ENCODE assay signal across 21 cellular contexts in the genomic region with DNA sequence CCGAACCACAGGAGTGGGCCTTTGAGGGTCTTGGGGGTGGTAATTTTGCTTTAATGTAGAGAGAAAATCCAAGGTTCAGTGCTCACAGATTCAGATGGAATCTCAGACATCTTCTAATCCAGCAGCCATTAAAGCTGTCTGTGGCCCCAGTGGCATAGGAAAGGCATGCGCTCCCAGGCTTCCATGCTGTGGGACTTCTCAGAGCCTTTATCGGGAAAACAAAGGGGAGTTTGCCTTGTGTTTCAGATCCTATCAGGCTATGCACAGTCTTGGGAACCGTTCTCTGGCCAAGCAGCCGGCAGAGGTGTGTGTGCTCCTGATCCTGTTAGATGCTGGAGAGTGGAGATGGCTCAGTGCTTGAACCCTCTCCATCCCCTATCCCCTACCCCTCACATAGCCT. TPM values are rescaled to one million over a fixed set of nuclear protein-coding genes. Genes with fewer than 3 reads are reported as not detected.
DNase-seq lines count a peak whose midpoint lies in the region; ATAC-seq and TF ChIP-seq lines count a peak whose summit lies in the region.
"Had no signal": no experiment of that assay in that cellular context is flagged by ENCODE, and none has a peak within 500 bp of the region (broad histone marks: within the 10 kb centered on the region; RNA-seq: fewer than 3 reads in every experiment).

No MANE protein-coding gene starts in this region.

- H3K4me2 ChIP-seq in neural progenitor cell, result no peak overlapping the region
- H3K4me2 ChIP-seq: smooth muscle cell had no signal

- peaks cover 93% of the 10 kb centered on the region for H3K4me1 ChIP-seq in body of pancreas
- H3K4me1 ChIP-seq in endodermal cell (ENCODE audit: control insufficient read depth, insufficient read depth, low read length), result no peaks in the 10 kb centered on the region
- H3K4me1 ChIP-seq in neural progenitor cell, result peaks cover 44% of the 10 kb centered on the region
- peaks cover 0 to 83% (median 64%) of the 10 kb centered on the region in 4 donors for H3K4me1 ChIP-seq in tibial nerve
- H3K4me1 ChIP-seq in spleen, result peaks cover 0 to 27% (median 4%) of the 10 kb centered on the region in 6 donors

- peaks cover 13% of the 10 kb centered on the region for H3K4me1 Mint-ChIP-seq in endodermal cell
- peaks cover 60% of the 10 kb centered on the region for H3K4me1 Mint-ChIP-seq in neural progenitor cell
- H3K4me1 Mint-ChIP-seq: activated CD4-positive, alpha-beta memory T cell treated with anti-CD3 and anti-CD28 coated beads, Interleukin-2, amount 10 ng/mL, durations not matched to agents 7 days and 5 days; activated naive CD4-positive, alpha-beta T cell treated with anti-CD3 and anti-CD28 coated beads, Interleukin-2, amount 50 U/mL, for 24 hours had no signal

- H3K9me3 Mint-ChIP-seq in endodermal cell (no peaks in the 10 kb centered on the region), neural progenitor cell (no peaks in the 10 kb centered on the region)
- H3K9me3 Mint-ChIP-seq: activated CD4-positive, alpha-beta memory T cell treated with anti-CD3 and anti-CD28 coated beads, Interleukin-2, amount 10 ng/mL, durations not matched to agents 7 days and 5 days; activated naive CD4-positive, alpha-beta T cell treated with anti-CD3 and anti-CD28 coated beads, Interleukin-2, amount 50 U/mL, for 24 hours; CD8-positive, alpha-beta memory T cell; naive thymus-derived CD4-positive, alpha-beta T cell had no signal

- TF ChIP-seq EP300 in tibial nerve (IDR thresholded peaks at IDR 0.05), result no peak

- H3K27ac Mint-ChIP-seq in endodermal cell (no peak overlapping the region), neural progenitor cell (peak overlapping the region; percentile 99)
- H3K27ac Mint-ChIP-seq: activated CD4-positive, alpha-beta memory T cell treated with anti-CD3 and anti-CD28 coated beads, Interleukin-2, amount 10 ng/mL, durations not matched to agents 7 days and 5 days; activated naive CD4-positive, alpha-beta T cell treated with anti-CD3 and anti-CD28 coated beads, Interleukin-2, amount 50 U/mL, for 24 hours; naive thymus-derived CD4-positive, alpha-beta T cell had no signal

- no peak overlapping the region for H3K4me3 Mint-ChIP-seq in endodermal cell
- no peak overlapping the region for H3K4me3 Mint-ChIP-seq in neural progenitor cell
- H3K4me3 Mint-ChIP-seq: activated CD4-positive, alpha-beta memory T cell treated with anti-CD3 and anti-CD28 coated beads, Interleukin-2, amount 10 ng/mL, durations not matched to agents 7 days and 5 days; activated naive CD4-positive, alpha-beta T cell treated with anti-CD3 and anti-CD28 coated beads, Interleukin-2, amount 50 U/mL, for 24 hours; naive thymus-derived CD4-positive, alpha-beta T cell had no signal

- peaks cover 20% of the 10 kb centered on the region for H3F3A ChIP-seq in neural progenitor cell (ENCODE audit: low read depth)

- no peaks in the 10 kb centered on the region for H4K20me1 ChIP-seq in neural progenitor cell (ENCODE audit: low read depth)

- no peak overlapping the region for H2AFZ ChIP-seq in neural progenitor cell (replicated peaks)

- H3K27me3 Mint-ChIP-seq in endodermal cell (ENCODE audit: insufficient read depth) (peaks cover 13% of the 10 kb centered on the region), neural progenitor cell (ENCODE audit: insufficient read depth, low read depth) (peaks cover 3% of the 10 kb centered on the region)
- H3K27me3 Mint-ChIP-seq: CD8-positive, alpha-beta memory T cell had no signal

- H3K27me3 ChIP-seq in body of pancreas (no peaks in the 10 kb centered on the region), endodermal cell (ENCODE audit: control insufficient read depth, insufficient read depth, low read length, poor library complexity, severe bottlenecking) (peaks cover 7% of the 10 kb centered on the region), neural progenitor cell (no peaks in the 10 kb centered on the region), tibial nerve (no peaks in the 10 kb centered on the region), spleen (replicated peaks in 1 of 7) (peaks cover 0 to 57% (median 2%) of the 10 kb centered on the region in 7 donors)

- H3K27ac ChIP-seq in body of pancreas (peak overlapping the region in 3 of 4 donors; percentile 14 to 64 (median 24)), endodermal cell (ENCODE audit: low read depth, low read length) (peak overlapping the region; percentile 99), neural progenitor cell (no peak overlapping the region), tibial nerve (peak overlapping the region; percentile 70 to 95 (median 80)), spleen (peak overlapping the region in 1 of 8 donors; percentile 33)

- no peak for TF ChIP-seq POLR2A in body of pancreas (IDR thresholded peaks at IDR 0.05)
- no peak for TF ChIP-seq POLR2A in tibial nerve (IDR thresholded peaks at IDR 0.05)
- TF ChIP-seq POLR2A in spleen (IDR thresholded peaks at IDR 0.05), result no peak

- ATAC-seq in body of pancreas, result no peak
- ATAC-seq in GM21619 (IDR thresholded peaks at IDR 0.05; ENCODE audit: unreplicated experiment), result no peak
- ATAC-seq in left lobe of liver, result no peak
- ATAC-seq: GM12878; naive thymus-derived CD4-positive, alpha-beta T cell had no signal

- 57 to 75% methylated on average over 3 to 5 of the region's 5 CpGs for WGBS in body of pancreas, 2 donors
- WGBS in endodermal cell (ENCODE audit: insufficient coverage in 1 of 2, insufficient read length in 1 of 2), 2 experiments, result 78 to 87% methylated on average over 4 to 5 of the region's 5 CpGs
- WGBS in tibial nerve, 2 donors, result 79 to 81% methylated on average over 5 of the region's 5 CpGs
- 81 to 98% (median 93%) methylated on average over 5 of the region's 5 CpGs for WGBS in spleen, 5 donors

- H3K9me3 ChIP-seq in body of pancreas (no peaks in the 10 kb centered on the region), endodermal cell (ENCODE audit: control insufficient read depth, low read length) (no peaks in the 10 kb centered on the region), neural progenitor cell (ENCODE audit: low read depth) (no peaks in the 10 kb centered on the region), tibial nerve (no peaks in the 10 kb centered on the region), spleen (no peaks in the 10 kb centered on the region)

- DNase-seq in body of pancreas (no peak), endodermal cell (no peak), neural progenitor cell (ENCODE audit: low spot score) (no peak), tibial nerve (ENCODE audit: low spot score in 2 of 2) (no peak), spleen (no peak), left lobe of liver (ENCODE audit: low spot score) (no peak)
- DNase-seq: activated CD4-positive, alpha-beta memory T cell treated with anti-CD3 and anti-CD28 coated beads, Interleukin-2, amount 10 ng/mL, durations not matched to agents 7 days and 5 days; activated CD4-positive, CD25-positive, alpha-beta regulatory T cell; activated T-cell treated with anti-CD3 and anti-CD28 coated beads, Interleukin-2, amount 50 U/mL, for 1 hour; CD8-positive, alpha-beta memory T cell; GOT3; mesenchymal stem cell; naive thymus-derived CD4-positive, alpha-beta T cell; posterior cingulate gyrus; stimulated activated CD4-positive, alpha-beta T cell treated with anti-CD3 and anti-CD28 coated beads, Interleukin-4, amount 100 ng/mL, for 1 hour had no signal

- no peak overlapping the region for H3K9ac ChIP-seq in endodermal cell (ENCODE audit: extremely low read depth, low read length, poor library complexity, severe bottlenecking)
- no peak overlapping the region for H3K9ac ChIP-seq in neural progenitor cell

- H3K36me3 ChIP-seq in body of pancreas (replicated peaks in 1 of 2; ENCODE audit: insufficient read depth in 1 of 2, low read depth in 2 of 2), result no peaks in the 10 kb centered on the region
- no peaks in the 10 kb centered on the region for H3K36me3 ChIP-seq in endodermal cell (ENCODE audit: control insufficient read depth, insufficient read depth, low read length)
- no peaks in the 10 kb centered on the region for H3K36me3 ChIP-seq in neural progenitor cell
- H3K36me3 ChIP-seq in tibial nerve, result no peaks in the 10 kb centered on the region
- no peaks in the 10 kb centered on the region for H3K36me3 ChIP-seq in spleen

- H3K36me3 Mint-ChIP-seq in endodermal cell (ENCODE audit: low read depth) (no peaks in the 10 kb centered on the region), neural progenitor cell (no peaks in the 10 kb centered on the region)
- H3K36me3 Mint-ChIP-seq: activated naive CD4-positive, alpha-beta T cell treated with anti-CD3 and anti-CD28 coated beads, Interleukin-2, amount 50 U/mL, for 24 hours; CD8-positive, alpha-beta memory T cell had no signal

- TF ChIP-seq CTCF in body of pancreas (IDR thresholded peaks at IDR 0.05) (no peak), endodermal cell (conservative IDR thresholded peaks at IDR 0.05) (no peak), neural progenitor cell (IDR thresholded peaks at IDR 0.05) (no peak), tibial nerve (IDR thresholded peaks at IDR 0.05) (no peak), spleen (IDR thresholded peaks at IDR 0.05 in 8 of 11, conservative IDR thresholded peaks at IDR 0.05 in 3 of 11) (no peak)

- H3K79me2 ChIP-seq in neural progenitor cell (ENCODE audit: low read depth), result no peaks in the 10 kb centered on the region

- intact Hi-C loops in body of pancreas (cut with DNase I) (no loop called here), spleen (cut with DNase I; ENCODE audit: low total_unique reads) (no loop called here)

- no peak overlapping the region for H3K4me3 ChIP-seq in body of pancreas
- H3K4me3 ChIP-seq in endodermal cell (ENCODE audit: low read length), result no peak overlapping the region
- no peak overlapping the region for H3K4me3 ChIP-seq in neural progenitor cell
- no peak overlapping the region for H3K4me3 ChIP-seq in tibial nerve
- no peak overlapping the region for H3K4me3 ChIP-seq in spleen
- H3K4me3 ChIP-seq: coronary artery, GM12878, smooth muscle cell had no signal

RNA-seq across cellular contexts. Expression of a gene that starts 7.8 kb away (rescaled TPM):
- 10 to 100 TPM; 53.7 to 61.6 TPM for total RNA-seq in body of pancreas
- under 1 TPM; 0.64 TPM for total RNA-seq in endodermal cell
- 122 TPM for polyA plus RNA-seq in endodermal cell (2013, experiment 1 of 2)
- 97.9 TPM for polyA plus RNA-seq in endodermal cell (2013, experiment 2 of 2)
- total RNA-seq in neural progenitor cell (ENCODE audit: low replicate concordance), result 8.0 and 17.5 TPM in 2 replicates
- total RNA-seq in tibial nerve, result 10 to 100 TPM in 3 of 4 donors, 1 to 10 TPM in 1; 9.0 to 59.4 (median 41.8) TPM
- 10 to 100 TPM in 4 of 7 donors, 1 to 10 TPM in 3; 6.9 to 23.7 (median 10.5) TPM for total RNA-seq in spleen
- 1 to 10 TPM; 1.0 to 2.7 (median 1.2) TPM for polyA plus RNA-seq in spleen
- total RNA-seq in left lobe of liver, result 5.1 TPM

RNA-seq across cellular contexts. Expression of a gene that starts 31.9 kb away (rescaled TPM):
- total RNA-seq in body of pancreas (1 to 10 TPM; 2.0 to 6.0 TPM), endodermal cell (not detected), neural progenitor cell (ENCODE audit: low replicate concordance) (not detected in 2 replicates), tibial nerve (1 to 10 TPM in 1 of 4 donors, under 1 TPM in 2, not detected in 1; 0.21 to 1.8 (median 0.90) TPM), spleen (100 to 1,000 TPM in 2 of 7 donors, 10 to 100 TPM in 5; 16.6 to 116 (median 34.2) TPM), left lobe of liver (0.43 TPM)
- polyA plus RNA-seq in endodermal cell (2013, experiment 1 of 2), result 0.39 TPM
- 0.21 TPM for polyA plus RNA-seq in endodermal cell (2013, experiment 2 of 2)
- 10 to 100 TPM in 1 of 3 donors, 1 to 10 TPM in 2; 2.5 to 15.3 (median 8.5) TPM for polyA plus RNA-seq in spleen
- total RNA-seq: activated CD4-positive, alpha-beta memory T cell treated with anti-CD3 and anti-CD28 coated beads, Interleukin-2, amount 10 ng/mL, durations not matched to agents 7 days and 5 days; astrocyte; CD8-positive, alpha-beta memory T cell; GM12878 had no signal
- polyA plus RNA-seq: CD8-positive, alpha-beta memory T cell; naive thymus-derived CD4-positive, alpha-beta T cell; smooth muscle cell had no signal

RNA-seq across cellular contexts. Expression of a gene that starts 58.4 kb away (rescaled TPM):
- 1 to 10 TPM in 1 of 2 donors, not detected in 1; 1.3 TPM for total RNA-seq in body of pancreas
- 1 to 10 TPM; 1.6 to 1.8 TPM for total RNA-seq in endodermal cell
- polyA plus RNA-seq in endodermal cell (2013, experiment 1 of 2), result 0.25 TPM
- 0.46 TPM for polyA plus RNA-seq in endodermal cell (2013, experiment 2 of 2)
- 0.41 and 0.84 TPM in 2 replicates for total RNA-seq in neural progenitor cell (ENCODE audit: low replicate concordance)
- 1 to 10 TPM in 1 of 4 donors, under 1 TPM in 1, not detected in 2; 0.22 to 2.1 TPM for total RNA-seq in tibial nerve
- total RNA-seq in spleen, result 1 to 10 TPM in 1 of 7 donors, under 1 TPM in 2, not detected in 4; 0.20 to 2.1 (median 0.60) TPM
- under 1 TPM; 0.03 to 0.11 (median 0.06) TPM for polyA plus RNA-seq in spleen
- 0.50 TPM for total RNA-seq in left lobe of liver
- total RNA-seq: activated CD4-positive, alpha-beta memory T cell treated with anti-CD3 and anti-CD28 coated beads, Interleukin-2, amount 10 ng/mL, durations not matched to agents 7 days and 5 days; astrocyte; CD8-positive, alpha-beta memory T cell; naive thymus-derived CD4-positive, alpha-beta T cell had no signal
- polyA plus RNA-seq: CD8-positive, alpha-beta memory T cell; naive thymus-derived CD4-positive, alpha-beta T cell; smooth muscle cell had no signal
